Comparison of ENCODE assay signal across 8 cellular contexts in genomic region chr2:132304675-132305380, GRCh38.
DNase-seq lines count a peak whose midpoint lies in the region; ATAC-seq, FAIRE-seq and TF ChIP-seq lines count a peak whose summit lies in the region.
"Not testable (repeated sequence)": the region's sequence is repeated elsewhere in the genome, so short reads cannot be mapped to it uniquely, and the experiment has no call there.

No MANE protein-coding gene starts in this region.

- FAIRE-seq in endothelial cell of umbilical vein (lab: Jason Lieb, UNC) = not testable (repeated sequence)

- CTCF ChIA-PET in endothelial cell of umbilical vein (lab: Charles Lee) = not testable (repeated sequence)

- not testable (repeated sequence) for BruUV-seq in endothelial cell of umbilical vein (replicated peaks; lab: Mats Ljungman, UMichigan)

- H3K9me3 ChIP-seq in adrenal gland (replicated peaks in 1 of 3); endothelial cell of umbilical vein (replicated peaks; ENCODE audit: control insufficient read depth, insufficient read depth, low read length); right cardiac atrium (ENCODE audit: control insufficient read depth, low read length); psoas muscle; upper lobe of right lung: not testable (repeated sequence)

- peak; percentile 99 for ATAC-seq in right cardiac atrium
- not testable (repeated sequence) for ATAC-seq in memory B cell (ENCODE audit: low read depth)
- peak; percentile 55 to 97 (median 90) for ATAC-seq in psoas muscle
- ATAC-seq in upper lobe of right lung = peak; percentile 97

- H3K36me3 Mint-ChIP-seq in memory B cell = not testable (repeated sequence)

- DNase-seq in EH (ENCODE audit: low read depth) = peak; percentile 22
- DNase-seq in NCI-H1930 (lab: John Stamatoyannopoulos, UW) = peak; percentile 42 to 70
- peak; percentile 55 to 82 (median 71) for DNase-seq in adrenal gland
- DNase-seq in endothelial cell of umbilical vein (ENCODE audit: low read depth, low spot score) = peak; percentile 7
- peak; percentile 88 to 93 (median 90) for DNase-seq in right cardiac atrium
- not testable (repeated sequence) for DNase-seq in memory B cell (ENCODE audit: low spot score in 2 of 2)
- DNase-seq in psoas muscle = peak; percentile 82 to 88
- DNase-seq in upper lobe of right lung = peak; percentile 86

- POLR2A ChIA-PET in endothelial cell of umbilical vein (lab: Charles Lee) = not testable (repeated sequence)

- peak overlapping the region; percentile 43 for H3K4me3 Mint-ChIP-seq in memory B cell

- not testable (repeated sequence) for TF ChIP-seq CTCF in adrenal gland (IDR thresholded peaks at IDR 0.05); endothelial cell of umbilical vein (IDR thresholded peaks at IDR 0.05; ENCODE audit: extremely low read depth in 1 of 2, insufficient read depth in 1 of 2, low read depth in 1 of 2, low read length in 2 of 2); psoas muscle (IDR thresholded peaks at IDR 0.05); upper lobe of right lung (IDR thresholded peaks at IDR 0.05)

- not testable (repeated sequence) for H3K79me2 ChIP-seq in endothelial cell of umbilical vein (ENCODE audit: control insufficient read depth, insufficient read depth, low read length)

- not testable (repeated sequence) for H3K9me1 ChIP-seq in endothelial cell of umbilical vein (replicated peaks; ENCODE audit: control insufficient read depth, extremely low read depth, insufficient read depth, low read length)

- not testable (repeated sequence) for H3K9me3 Mint-ChIP-seq in memory B cell

- not testable (repeated sequence) for H2AFZ ChIP-seq in endothelial cell of umbilical vein (ENCODE audit: low read depth, low read length)

- peak overlapping the region in 1 of 4 donors; percentile 31 for H3K4me3 ChIP-seq in adrenal gland
- H3K4me3 ChIP-seq in endothelial cell of umbilical vein (replicated peaks in 1 of 3; ENCODE audit: insufficient read depth in 1 of 3, low read depth in 1 of 3, low read length in 3 of 3) = not testable (repeated sequence)
- H3K4me3 ChIP-seq in right cardiac atrium (ENCODE audit: low read length) = peak overlapping the region; percentile 6
- peak overlapping the region; percentile 49 for H3K4me3 ChIP-seq in psoas muscle
- peak overlapping the region; percentile 33 for H3K4me3 ChIP-seq in upper lobe of right lung

- H3K9ac ChIP-seq in endothelial cell of umbilical vein (replicated peaks; ENCODE audit: extremely low read depth, insufficient read depth, low read length) = not testable (repeated sequence)

- not testable (repeated sequence) for H3K27me3 Mint-ChIP-seq in memory B cell

- H3K27ac ChIP-seq in adrenal gland; endothelial cell of umbilical vein (ENCODE audit: insufficient read depth, low read depth, low read length); right cardiac atrium (ENCODE audit: low read length); psoas muscle; upper lobe of right lung: not testable (repeated sequence)

- H3K27me3 ChIP-seq in adrenal gland; endothelial cell of umbilical vein (ENCODE audit: control insufficient read depth in 2 of 2, insufficient read depth in 2 of 2, low read length in 2 of 2); right cardiac atrium (ENCODE audit: control insufficient read depth, insufficient read depth); psoas muscle (ENCODE audit: insufficient read depth in 3 of 3, low read length in 2 of 3); upper lobe of right lung: not testable (repeated sequence)

- intact Hi-C loops in adrenal gland (cut with DNase I); endothelial cell of umbilical vein (cut with micrococcal nuclease); right cardiac atrium (cut with DNase I); psoas muscle (cut with DNase I); upper lobe of right lung (cut with DNase I): not testable (repeated sequence)

- not testable (repeated sequence) for H3K36me3 ChIP-seq in adrenal gland (replicated peaks in 1 of 2); endothelial cell of umbilical vein (ENCODE audit: control insufficient read depth in 2 of 2, extremely low read depth in 1 of 2, insufficient read depth in 2 of 2, low read length in 2 of 2); psoas muscle (ENCODE audit: insufficient read depth in 1 of 2, low read depth in 1 of 2); upper lobe of right lung

- not testable (repeated sequence) for H3K4me2 ChIP-seq in endothelial cell of umbilical vein (ENCODE audit: insufficient read depth, low read length)

- not testable (repeated sequence) for H3K4me1 Mint-ChIP-seq in memory B cell

- not testable (repeated sequence) for H3K27ac Mint-ChIP-seq in memory B cell

- WGBS in adrenal gland, 4 donors = 0 to 11% (median 8%) methylated on average over 18 to 27 of the region's 27 CpGs
- WGBS in right cardiac atrium = 7% methylated on average over 27 of the region's 27 CpGs
- 8 to 12% (median 9%) methylated on average over 27 of the region's 27 CpGs for WGBS in psoas muscle, 3 donors

- not testable (repeated sequence) for H3K4me1 ChIP-seq in adrenal gland (replicated peaks in 1 of 2); endothelial cell of umbilical vein (ENCODE audit: control insufficient read depth, extremely low read depth, insufficient read depth, low read length); right cardiac atrium (ENCODE audit: control insufficient read depth, insufficient read depth, low read length); psoas muscle; upper lobe of right lung

- dilution Hi-C loops in endothelial cell of umbilical vein (cut with MboI; ENCODE audit: extremely low pct_ligation_motif_present, low sequenced_read_pairs) = not testable (repeated sequence)

- TF ChIP-seq POLR2A in adrenal gland (IDR thresholded peaks at IDR 0.05); endothelial cell of umbilical vein (IDR thresholded peaks at IDR 0.05; ENCODE audit: low read depth, low read length): not testable (repeated sequence)

- H4K20me1 ChIP-seq in endothelial cell of umbilical vein (replicated peaks; ENCODE audit: control insufficient read depth, extremely low read depth, insufficient read depth, low read length) = not testable (repeated sequence)
